12 cellular contexts compared by ENCODE assay signal in the genomic region with DNA sequence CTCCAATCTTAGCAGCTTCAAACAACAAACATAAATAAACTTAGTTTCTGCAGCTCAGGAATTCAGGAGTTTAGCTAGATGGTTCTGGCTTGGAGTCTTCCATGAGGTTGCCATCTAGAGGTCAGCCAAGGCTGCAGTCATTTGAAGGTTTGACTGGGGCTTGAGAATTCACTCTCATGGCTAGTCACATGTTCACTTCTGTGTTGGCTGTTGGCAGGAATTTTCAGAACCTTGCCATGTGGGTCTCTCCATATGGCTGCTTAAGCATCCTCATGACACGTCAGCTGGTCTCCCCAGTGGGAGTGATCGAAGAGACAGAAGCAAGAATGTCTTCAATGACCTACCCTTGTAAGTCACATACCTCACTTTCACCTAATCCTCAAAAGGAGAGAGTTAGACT.
A peak's percentile ranks its signal among the peaks of the same experiment; 100 is the strongest.
DNase-seq lines count a peak whose midpoint lies in the region; ATAC-seq and TF ChIP-seq lines count a peak whose summit lies in the region.
"Had no signal": no experiment of that assay in that cellular context is flagged by ENCODE, and none has a peak within 500 bp of the region (broad histone marks: within the 10 kb centered on the region; RNA-seq: fewer than 3 reads in every experiment).

No MANE protein-coding gene starts in this region.

- no peak for TF ChIP-seq POLR2A in transverse colon (IDR thresholded peaks at IDR 0.05)

- intact Hi-C loops in transverse colon (cut with DNase I; ENCODE audit: low total_unique reads): no loop called here

- no peaks in the 10 kb centered on the region for H3K9me3 Mint-ChIP-seq in HFFc6

- no peaks in the 10 kb centered on the region for H3K4me1 ChIP-seq in transverse colon

- H3K36me3 Mint-ChIP-seq in HFFc6 (ENCODE audit: low read depth): no peaks in the 10 kb centered on the region
- H3K36me3 Mint-ChIP-seq: natural killer cell treated with Interleukin-12 subunit alpha and Interleukin-12 subunit beta and Interleukin-15 and Interleukin-18, amount 100 ng/mL, for 72 hours had no signal

- H3K27me3 Mint-ChIP-seq in HFFc6 (ENCODE audit: insufficient read depth): no peaks in the 10 kb centered on the region; the same call in 1 of the 2 replicates
- H3K27me3 Mint-ChIP-seq: activated CD8-positive, alpha-beta T cell treated with anti-CD3 and anti-CD28 coated beads for 36 hours; natural killer cell treated with Interleukin-12 subunit alpha and Interleukin-12 subunit beta and Interleukin-15 and Interleukin-18, amount 100 ng/mL, for 72 hours had no signal

- H3K27ac ChIP-seq in WERI-Rb-1: no peak overlapping the region
- no peak overlapping the region for H3K27ac ChIP-seq in transverse colon

- in situ Hi-C loops in transverse colon (cut with MboI; ENCODE audit: low pct_ligation_motif_present in 1 of 4, low pct_unique_long_range_greater_than_20kb in 1 of 4, low sequenced_read_pairs in 3 of 4): no loop called here

- no peak overlapping the region for H3K4me3 ChIP-seq in WERI-Rb-1 (ENCODE audit: low read depth, low read length)
- H3K4me3 ChIP-seq in transverse colon: no peak overlapping the region

- H3K4me1 Mint-ChIP-seq in HFFc6 (ENCODE audit: low read depth): no peaks in the 10 kb centered on the region

- no peaks in the 10 kb centered on the region for H3K9me3 ChIP-seq in WERI-Rb-1 (ENCODE audit: severe bottlenecking)
- H3K9me3 ChIP-seq in transverse colon: no peaks in the 10 kb centered on the region

- peak; percentile 72 for TF ChIP-seq CTCF in HFFc6 (IDR thresholded peaks at IDR 0.05)
- TF ChIP-seq CTCF in WERI-Rb-1 (IDR thresholded peaks at IDR 0.05; ENCODE audit: low read depth, low read length): peak; percentile 62
- no peak for TF ChIP-seq CTCF in transverse colon (IDR thresholded peaks at IDR 0.05)

- no peak for TF ChIP-seq EP300 in transverse colon (IDR thresholded peaks at IDR 0.05; ENCODE audit: low read depth)

- ATAC-seq in GM18909 (IDR thresholded peaks at IDR 0.05; ENCODE audit: poor library complexity, unreplicated experiment): no peak
- ATAC-seq: activated CD8-positive, alpha-beta T cell treated with anti-CD3 and anti-CD28 coated beads for 36 hours; natural killer cell treated with Interleukin-12 subunit alpha and Interleukin-12 subunit beta and Interleukin-15 and Interleukin-18, amount 100 ng/mL, for 72 hours had no signal

- H3K27me3 ChIP-seq in WERI-Rb-1 (ENCODE audit: insufficient read depth, low read depth, severe bottlenecking): no peaks in the 10 kb centered on the region
- H3K27me3 ChIP-seq in transverse colon: no peaks in the 10 kb centered on the region

- H3K27ac Mint-ChIP-seq in HFFc6: no peak overlapping the region
- H3K27ac Mint-ChIP-seq: activated CD8-positive, alpha-beta T cell treated with anti-CD3 and anti-CD28 coated beads for 36 hours; natural killer cell treated with Interleukin-12 subunit alpha and Interleukin-12 subunit beta and Interleukin-15 and Interleukin-18, amount 100 ng/mL, for 72 hours had no signal

- no peaks in the 10 kb centered on the region for H3K36me3 ChIP-seq in WERI-Rb-1
- no peaks in the 10 kb centered on the region for H3K36me3 ChIP-seq in transverse colon

- no peak overlapping the region for H3K4me3 Mint-ChIP-seq in HFFc6
- H3K4me3 Mint-ChIP-seq: activated CD8-positive, alpha-beta T cell treated with anti-CD3 and anti-CD28 coated beads for 36 hours; natural killer cell treated with Interleukin-12 subunit alpha and Interleukin-12 subunit beta and Interleukin-15 and Interleukin-18, amount 100 ng/mL, for 72 hours had no signal

- WGBS in transverse colon (ENCODE audit: low coverage in 1 of 2), 2 donors: 60 to 87% methylated on average over 1 to 2 of the region's 2 CpGs

- peak; percentile 55 for DNase-seq in AG20443 (ENCODE audit: low spot score)
- DNase-seq in HFFc6: peak; percentile 27
- peak; percentile 24 for DNase-seq in WERI-Rb-1
- DNase-seq in iris pigment epithelial cell (ENCODE audit: low read depth): peak; percentile 6
- no peak for DNase-seq in activated T-cell treated with anti-CD3 and anti-CD28 coated beads, Interleukin-2, amount 50 U/mL, for 48 hours
- DNase-seq in NCI-H510A (lab: John Stamatoyannopoulos, UW): no peak
- no peak for DNase-seq in transverse colon
- DNase-seq: activated CD8-positive, alpha-beta T cell treated with anti-CD3 and anti-CD28 coated beads for 36 hours; SIG-M5; stimulated activated CD4-positive, alpha-beta T cell treated with anti-CD3 and anti-CD28 coated beads, Interleukin-4, amount 100 ng/mL, for 24 hours had no signal

Comparison
In these comparisons a context has a peak if more than half of its experiments do, and no peak if none do; other contexts are left out.
1. DNase-seq: peak in AG20443 (single experiment), HFFc6 (single experiment), WERI-Rb-1 (single experiment) and iris pigment epithelial cell (single experiment); none in activated T-cell treated with anti-CD3 and anti-CD28 coated beads, Interleukin-2, amount 50 U/mL, for 48 hours (0 of 2), NCI-H510A (single experiment) and transverse colon (single experiment).
2. CTCF ChIP-seq: peak in HFFc6 (single experiment) and WERI-Rb-1 (single experiment); none in transverse colon (0 of 5).